Comparison of ENCODE assay signal across 12 cellular contexts in genomic region chr6:9521152-9521530, GRCh38.
A peak's percentile ranks its signal among the peaks of the same experiment; 100 is the strongest.
DNase-seq lines count a peak whose midpoint lies in the region; ATAC-seq and TF ChIP-seq lines count a peak whose summit lies in the region.
"Had no signal": no experiment of that assay in that cellular context is flagged by ENCODE, and none has a peak within 500 bp of the region (broad histone marks: within the 10 kb centered on the region; RNA-seq: fewer than 3 reads in every experiment).

No MANE protein-coding gene starts in this region.

- H3K36me3 Mint-ChIP-seq in activated T-helper 2 cell treated with anti-CD3 and anti-CD28 coated beads, Interferon-gamma antibody, Interleukin-2, Interleukin-4, amounts not matched to agents 10 μg/mL and 5 μg/mL and 100 μg/mL, durations not matched to agents 14 hours and 24 hours and 36 hours (ENCODE audit: low read depth) = no peaks in the 10 kb centered on the region
- H3K36me3 Mint-ChIP-seq: activated CD4-positive, alpha-beta memory T cell treated with anti-CD3 and anti-CD28 coated beads for 36 hours; activated naive CD4-positive, alpha-beta T cell treated with anti-CD3 and anti-CD28 coated beads, Interleukin-2, amount 10 ng/mL, durations not matched to agents 7 days and 5 days had no signal

- DNase-seq in GM10266 (ENCODE audit: extremely low spot score) (peak; percentile 18), germinal center (ENCODE audit: low spot score) (no peak), COLO829 (ENCODE audit: low spot score) (no peak)
- no peak for DNase-seq in activated T-helper 2 cell treated with anti-CD3 and anti-CD28 coated beads, Interferon-gamma antibody, Interleukin-2, Interleukin-4, amounts not matched to agents 10 μg/mL and 5 μg/mL and 100 μg/mL, durations not matched to agents 14 hours and 24 hours and 36 hours (ENCODE audit: low spot score)
- no peak for DNase-seq in stimulated activated CD4-positive, alpha-beta T cell treated with anti-CD3 and anti-CD28 coated beads, Interleukin-1b, Interleukin-23, amount 100 ng/mL, for 48 hours
- DNase-seq: activated CD4-positive, alpha-beta memory T cell treated with anti-CD3 and anti-CD28 coated beads for 36 hours; activated naive CD4-positive, alpha-beta T cell treated with anti-CD3 and anti-CD28 coated beads, Interleukin-2, amount 10 ng/mL, durations not matched to agents 7 days and 5 days; H9 had no signal

- peaks cover 5% of the 10 kb centered on the region for H3K9me3 Mint-ChIP-seq in activated T-helper 2 cell treated with anti-CD3 and anti-CD28 coated beads, Interferon-gamma antibody, Interleukin-2, Interleukin-4, amounts not matched to agents 10 μg/mL and 5 μg/mL and 100 μg/mL, durations not matched to agents 14 hours and 24 hours and 36 hours
- H3K9me3 Mint-ChIP-seq: H9 had no signal

- intact Hi-C loops in activated T-helper 2 cell treated with anti-CD3 and anti-CD28 coated beads, Interferon-gamma antibody, Interleukin-2, Interleukin-4, amounts not matched to agents 10 μg/mL and 5 μg/mL and 100 μg/mL, durations not matched to agents 14 hours and 24 hours and 36 hours (cut with micrococcal nuclease) = no loop called here

- ATAC-seq in GM19023 (IDR thresholded peaks at IDR 0.05; ENCODE audit: unreplicated experiment) (peak; percentile 53), HG02885 (IDR thresholded peaks at IDR 0.05; ENCODE audit: poor library complexity, unreplicated experiment) (peak; percentile 44), GM19467 (IDR thresholded peaks at IDR 0.05; ENCODE audit: unreplicated experiment) (no peak)

- TF ChIP-seq CTCF in GM10266 (IDR thresholded peaks at IDR 0.05; ENCODE audit: control insufficient read depth, insufficient read depth, low read depth, missing control alignments) = no peak

- peaks cover 3% of the 10 kb centered on the region for H3K4me1 Mint-ChIP-seq in activated T-helper 2 cell treated with anti-CD3 and anti-CD28 coated beads, Interferon-gamma antibody, Interleukin-2, Interleukin-4, amounts not matched to agents 10 μg/mL and 5 μg/mL and 100 μg/mL, durations not matched to agents 14 hours and 24 hours and 36 hours (ENCODE audit: low read depth)
- H3K4me1 Mint-ChIP-seq: activated naive CD4-positive, alpha-beta T cell treated with anti-CD3 and anti-CD28 coated beads, Interleukin-2, amount 10 ng/mL, durations not matched to agents 7 days and 5 days had no signal

- peak overlapping the region; percentile 64 for H3K27ac Mint-ChIP-seq in activated T-helper 2 cell treated with anti-CD3 and anti-CD28 coated beads, Interferon-gamma antibody, Interleukin-2, Interleukin-4, amounts not matched to agents 10 μg/mL and 5 μg/mL and 100 μg/mL, durations not matched to agents 14 hours and 24 hours and 36 hours
- H3K27ac Mint-ChIP-seq: activated CD4-positive, alpha-beta memory T cell treated with anti-CD3 and anti-CD28 coated beads for 36 hours; activated naive CD4-positive, alpha-beta T cell treated with anti-CD3 and anti-CD28 coated beads, Interleukin-2, amount 10 ng/mL, durations not matched to agents 7 days and 5 days; H9; T-helper 1 cell treated with Interleukin-12 subunit alpha and Interleukin-12 subunit beta and Interleukin-4 antibody, amounts not matched to agents 30 μg/mL and 1 μg/mL, for 36 hours had no signal

- no peak overlapping the region for H3K4me3 Mint-ChIP-seq in activated T-helper 2 cell treated with anti-CD3 and anti-CD28 coated beads, Interferon-gamma antibody, Interleukin-2, Interleukin-4, amounts not matched to agents 10 μg/mL and 5 μg/mL and 100 μg/mL, durations not matched to agents 14 hours and 24 hours and 36 hours (ENCODE audit: low read depth)
- H3K4me3 Mint-ChIP-seq: activated CD4-positive, alpha-beta memory T cell treated with anti-CD3 and anti-CD28 coated beads for 36 hours; activated naive CD4-positive, alpha-beta T cell treated with anti-CD3 and anti-CD28 coated beads, Interleukin-2, amount 10 ng/mL, durations not matched to agents 7 days and 5 days; H9; T-helper 1 cell treated with Interleukin-12 subunit alpha and Interleukin-12 subunit beta and Interleukin-4 antibody, amounts not matched to agents 30 μg/mL and 1 μg/mL, for 36 hours had no signal

- no peaks in the 10 kb centered on the region for H3K27me3 Mint-ChIP-seq in activated T-helper 2 cell treated with anti-CD3 and anti-CD28 coated beads, Interferon-gamma antibody, Interleukin-2, Interleukin-4, amounts not matched to agents 10 μg/mL and 5 μg/mL and 100 μg/mL, durations not matched to agents 14 hours and 24 hours and 36 hours (ENCODE audit: low read depth)
- H3K27me3 Mint-ChIP-seq: activated CD4-positive, alpha-beta memory T cell treated with anti-CD3 and anti-CD28 coated beads for 36 hours; activated naive CD4-positive, alpha-beta T cell treated with anti-CD3 and anti-CD28 coated beads, Interleukin-2, amount 10 ng/mL, durations not matched to agents 7 days and 5 days had no signal
